23 cellular contexts compared by ENCODE assay signal in the genomic region with DNA sequence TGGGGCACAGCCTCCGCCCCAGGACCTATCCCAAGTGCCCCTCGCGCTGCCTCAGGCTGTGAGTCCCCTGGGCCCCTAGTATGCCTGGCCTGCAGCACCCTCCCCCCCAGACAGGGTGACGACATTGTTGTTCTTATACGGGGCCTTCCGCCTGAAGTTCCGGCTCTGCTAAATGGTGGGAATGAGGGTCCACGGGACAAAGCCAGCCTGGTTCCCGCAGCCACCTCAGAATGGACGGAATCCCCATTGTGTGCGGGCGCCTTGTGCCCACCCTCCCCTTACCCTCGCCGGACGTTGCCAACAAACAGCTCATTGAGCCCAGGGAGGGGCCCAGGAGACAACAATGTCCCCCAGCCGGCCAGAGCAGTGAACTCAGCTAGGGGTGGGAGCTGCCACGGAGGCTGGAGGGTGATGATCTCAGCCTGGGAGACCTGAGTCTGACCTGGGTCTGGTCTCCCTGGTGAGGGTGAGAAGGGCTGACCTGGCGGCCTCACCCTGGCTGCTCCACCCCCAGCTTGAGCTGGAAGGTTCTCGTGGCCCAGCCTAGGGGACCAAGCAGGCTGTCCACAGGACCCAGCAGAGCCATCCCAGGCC. TPM values are rescaled to one million over a fixed set of nuclear protein-coding genes. Genes with fewer than 3 reads are reported as not detected.
A peak's percentile ranks its signal among the peaks of the same experiment; 100 is the strongest.
DNase-seq lines count a peak whose midpoint lies in the region; ATAC-seq, FAIRE-seq and TF ChIP-seq lines count a peak whose summit lies in the region.
"Had no signal": no experiment of that assay in that cellular context is flagged by ENCODE, and none has a peak within 500 bp of the region (broad histone marks: within the 10 kb centered on the region; RNA-seq: fewer than 3 reads in every experiment).

No MANE protein-coding gene starts in this region.

- CTCF ChIA-PET in H1 (lab: Charles Lee; ENCODE audit: partially characterized antibody): interaction anchor here (0.6 to 24.4 kb wide), 5 partner anchors 15 to 103 kb away, joined by 4 to 619 read pairs (median 13); a partner anchor contains a TSS

- H2BK12ac ChIP-seq in H1 (ENCODE audit: low read depth, low read length): 0 out of 2 replicates have a peak overlapping the region, but pooled peaks have one; percentile 39

- DNase-seq in ELF-1 (ENCODE audit: low read depth, low spot score): peak; percentile 20
- no peak for DNase-seq in H1 (ENCODE audit: low read depth in 1 of 2, low spot score in 2 of 2)
- peak in 2 of 3 donors; percentile 50 to 64 for DNase-seq in right cardiac atrium
- DNase-seq in retina: peak; percentile 66
- no peak for DNase-seq in kidney glomerular epithelial cell (lab: John Stamatoyannopoulos, UW)
- no peak for DNase-seq in 8988T
- no peak for DNase-seq in NCI-H1048 (lab: John Stamatoyannopoulos, UW)
- DNase-seq: activated naive CD4-positive, alpha-beta T cell treated with Interleukin-2 at 50 U/mL for 16 hours; activated T-cell treated with anti-CD3 and anti-CD28 coated beads, Interleukin-2, amount 50 U/mL, for 24 hours; amniotic stem cell; foreskin fibroblast; hypothalamus; KBM-7; naive thymus-derived CD4-positive, alpha-beta T cell; NCI-H1694 treated with DMSO at 0.1 percent for 48 hours; T1000 had no signal

- intact Hi-C loops in right cardiac atrium (cut with DNase I): no loop called here

- no peak overlapping the region for H3K18ac ChIP-seq in H1 (ENCODE audit: extremely low read depth, low read length)

- H3K9me3 ChIP-seq in H1 (ENCODE audit: insufficient read depth in 2 of 2, low read depth in 1 of 2, low read length in 1 of 2) (no peaks in the 10 kb centered on the region), right cardiac atrium (ENCODE audit: control insufficient read depth, low read length) (no peaks in the 10 kb centered on the region)
- H3K9me3 ChIP-seq: pancreas, suprapubic skin had no signal

- 81% methylated on average over 19 of the region's 19 CpGs; no CpG with 5 or more reads in 1 of the 2 experiments for WGBS in H1 (ENCODE audit: extremely low coverage in 1 of 2, insufficient coverage in 1 of 2, insufficient read length in 1 of 2, insufficient replicate concordance in 2 of 2, low coverage in 1 of 2, low lambda C conversion rate in 2 of 2, missing lambda C conversion rate in 1 of 2), 2 experiments
- WGBS in right cardiac atrium: 63% methylated on average over 19 of the region's 19 CpGs

- no peak for TF ChIP-seq CTCF in H1 (IDR thresholded peaks at IDR 0.05; ENCODE audit: control extremely low read depth in 1 of 3, insufficient read depth in 1 of 3, low read depth in 1 of 3, low read length in 3 of 3)

- no peaks in the 10 kb centered on the region for H3K36me3 ChIP-seq in H1 (ENCODE audit: control insufficient read depth in 2 of 4, insufficient read depth in 4 of 4, low read length in 3 of 4)
- H3K36me3 ChIP-seq: pancreas, suprapubic skin had no signal

- no peak overlapping the region for H2BK20ac ChIP-seq in H1 (ENCODE audit: low read length)

- H4K5ac ChIP-seq in H1 (ENCODE audit: insufficient read length, low read depth, low read length): no peak overlapping the region

- no peak overlapping the region for H3K27ac ChIP-seq in H1 (ENCODE audit: low read depth, low read length)
- peak overlapping the region; percentile 11 for H3K27ac ChIP-seq in right cardiac atrium (ENCODE audit: low read length)
- H3K27ac ChIP-seq: pancreas, RWPE1, suprapubic skin had no signal

- ATAC-seq in right cardiac atrium (peak; percentile 32 to 61), HG03139 (IDR thresholded peaks at IDR 0.05; ENCODE audit: unreplicated experiment) (no peak)
- ATAC-seq: activated CD4-positive, CD25-positive, alpha-beta regulatory T cell treated with anti-CD3 and anti-CD28 coated beads, Interleukin-2, amount 50 U/mL, for 24 hours; naive thymus-derived CD4-positive, alpha-beta T cell had no signal

- H2BK5ac ChIP-seq in H1 (ENCODE audit: low read depth, low read length): 0 out of 2 replicates have a peak overlapping the region, but pooled peaks have one; percentile 16

- H2AK5ac ChIP-seq in H1 (ENCODE audit: low read depth, low read length): no peak overlapping the region

- H4K8ac ChIP-seq in H1 (ENCODE audit: extremely low read depth, insufficient read depth, low read length): peak overlapping the region; percentile 63; the same call in 1 of the 2 replicates

- no peak for TF ChIP-seq RAD21 in H1 (IDR thresholded peaks at IDR 0.05 in 1 of 2, conservative IDR thresholded peaks at IDR 0.05 in 1 of 2; ENCODE audit: low read depth in 2 of 2, low read length in 2 of 2)

- no peak overlapping the region for H3K4ac ChIP-seq in H1 (replicated peaks; ENCODE audit: insufficient read length, low read depth, low read length)

- H3K56ac ChIP-seq in H1 (replicated peaks; ENCODE audit: insufficient read length, low read depth, low read length): no peak overlapping the region

- no peak for TF ChIP-seq POLR2A in H1 (IDR thresholded peaks at IDR 0.05; ENCODE audit: control extremely low read depth in 1 of 2, low read depth in 2 of 2, low read length in 2 of 2)

- no peak overlapping the region for H3K23ac ChIP-seq in H1 (ENCODE audit: insufficient read length)

- peaks cover 9 to 47% (median 23%) of the 10 kb centered on the region in 4 experiments for H3K27me3 ChIP-seq in H1 (replicated peaks in 1 of 4; ENCODE audit: control insufficient read depth in 3 of 4, extremely low read depth in 1 of 4, insufficient read depth in 3 of 4, low read length in 3 of 4)
- H3K27me3 ChIP-seq in right cardiac atrium (ENCODE audit: control insufficient read depth, insufficient read depth): no peaks in the 10 kb centered on the region
- H3K27me3 ChIP-seq: pancreas had no signal

- H3K4me2 ChIP-seq in H1 (ENCODE audit: insufficient read depth in 1 of 2, low read depth in 2 of 2, low read length in 2 of 2): no peak overlapping the region

- no peak for FAIRE-seq in H1 (lab: Jason Lieb, UNC)
- FAIRE-seq: pancreas had no signal

- H3K4me1 ChIP-seq in H1 (replicated peaks in 1 of 4; ENCODE audit: control insufficient read depth in 3 of 4, insufficient read depth in 4 of 4, low read length in 3 of 4) (peaks cover 0 to 17% (median 4%) of the 10 kb centered on the region in 4 experiments; a peak in 2 of 7 replicates), right cardiac atrium (ENCODE audit: control insufficient read depth, insufficient read depth, low read length) (no peaks in the 10 kb centered on the region)
- H3K4me1 ChIP-seq: pancreas, suprapubic skin had no signal

- H3K79me2 ChIP-seq in H1 (ENCODE audit: control insufficient read depth in 1 of 2, insufficient read depth in 2 of 2, low read length in 2 of 2): no peaks in the 10 kb centered on the region

- peak overlapping the region; percentile 36 for H4K91ac ChIP-seq in H1 (replicated peaks; ENCODE audit: insufficient read length, low read length)

- H3K79me1 ChIP-seq in H1 (ENCODE audit: low read depth, low read length): no peaks in the 10 kb centered on the region

- H2BK15ac ChIP-seq in H1 (ENCODE audit: low read length): no peak overlapping the region

- H2AFZ ChIP-seq in H1 (ENCODE audit: low read length): no peak overlapping the region

- H3K9ac ChIP-seq in H1 (replicated peaks in 1 of 4; ENCODE audit: extremely low read depth in 1 of 4, low read depth in 3 of 4, low read length in 3 of 4): no peak overlapping the region

- H3K4me3 ChIP-seq in H1 (ENCODE audit: extremely low read depth in 1 of 4, insufficient read depth in 2 of 4, low read depth in 3 of 4, low read length in 4 of 4): no peak overlapping the region
- no peak overlapping the region for H3K4me3 ChIP-seq in right cardiac atrium (ENCODE audit: low read length)
- H3K4me3 ChIP-seq: pancreas, suprapubic skin had no signal

- POLR2A ChIA-PET in H1 (lab: Charles Lee; ENCODE audit: partially characterized antibody): interaction anchor here (0.7 to 43.8 kb wide), 6 partner anchors 9 to 365 kb away, joined by 3 to 1505 read pairs (median 4); a partner anchor contains a TSS

- H2BK120ac ChIP-seq in H1 (replicated peaks; ENCODE audit: low read depth, low read length): no peak overlapping the region

- H3K23me2 ChIP-seq in H1 (ENCODE audit: low read depth, low read length): peaks cover 4% of the 10 kb centered on the region; the same call in 1 of the 2 replicates

- no peak overlapping the region for H3K14ac ChIP-seq in H1 (ENCODE audit: insufficient read length)

- no peak for TF ChIP-seq EP300 in H1 (IDR thresholded peaks at IDR 0.05; ENCODE audit: borderline replicate concordance in 1 of 2, low read depth in 2 of 2, low read length in 2 of 2)

- peaks cover 0 to 3% of the 10 kb centered on the region in 2 experiments for H4K20me1 ChIP-seq in H1 (replicated peaks in 1 of 2; ENCODE audit: control insufficient read depth in 1 of 2, insufficient read depth in 2 of 2, low read length in 2 of 2)

RNA-seq across cellular contexts. Expression of a gene that starts 10.2 kb away (rescaled TPM):
- 0.48 and 0.60 TPM in 2 replicates for total RNA-seq in H1 (2021; fragmentation: NEBNext Ultra II Directional; extraction: Animal tissue kit (Norgen Biotek cat#: 25700))
- polyA plus RNA-seq in H1 (2011; rRNA removed) (0.22 and 0.23 TPM in 2 replicates), right cardiac atrium (7.2 TPM)
- 0.21 TPM for polyA plus RNA-seq in H1 (2011; cell fraction: cytosol; rRNA removed)
- polyA plus RNA-seq in H1 (2011; cell fraction: nucleus; rRNA removed): 1.0 TPM
- polyA plus RNA-seq in H1 (2012, experiment 1 of 2): 0.12 to 0.18 TPM (median 0.17 TPM) in 3 of 4 replicates, not detected in the other
- polyA plus RNA-seq in H1 (2012, experiment 2 of 2): 0.16 TPM
- polyA plus RNA-seq in H1 (2013, experiment 1 of 2): 0.20 TPM
- 0.20 TPM for polyA plus RNA-seq in H1 (2013, experiment 2 of 2)
- 0.27 and 0.85 TPM in 2 replicates for polyA minus RNA-seq in H1 (2011; rRNA and poly(A)+ RNA removed)
- not detected for polyA minus RNA-seq in H1 (2011; cell fraction: cytosol; rRNA and poly(A)+ RNA removed)
- 2.5 TPM for polyA minus RNA-seq in H1 (2011; cell fraction: nucleus; rRNA and poly(A)+ RNA removed)
- 10 to 100 TPM in 1 of 4 donors, 1 to 10 TPM in 3; 5.9 to 14.4 (median 7.2) TPM for total RNA-seq in right cardiac atrium
- total RNA-seq: naive thymus-derived CD4-positive, alpha-beta T cell had no signal
- polyA plus RNA-seq: CD14-positive monocyte; naive thymus-derived CD4-positive, alpha-beta T cell had no signal

RNA-seq across cellular contexts. Expression of a gene that starts 24.6 kb away (rescaled TPM):
- total RNA-seq in H1 (2021; fragmentation: NEBNext Ultra II Directional; extraction: Animal tissue kit (Norgen Biotek cat#: 25700)): 31.9 and 32.7 TPM in 2 replicates
- polyA plus RNA-seq in H1 (2011; rRNA removed): 28.9 and 32.9 TPM in 2 replicates
- 27.4 TPM for polyA plus RNA-seq in H1 (2011; cell fraction: cytosol; rRNA removed)
- polyA plus RNA-seq in H1 (2011; cell fraction: nucleus; rRNA removed): 35.6 TPM
- 19.1 to 31.3 TPM (median 29.5 TPM) in 4 replicates for polyA plus RNA-seq in H1 (2012, experiment 1 of 2)
- polyA plus RNA-seq in H1 (2012, experiment 2 of 2): 32.6 TPM
- 12.6 TPM for polyA plus RNA-seq in H1 (2013, experiment 1 of 2)
- 11.3 TPM for polyA plus RNA-seq in H1 (2013, experiment 2 of 2)
- 65.4 and 80.3 TPM in 2 replicates for polyA minus RNA-seq in H1 (2011; rRNA and poly(A)+ RNA removed)
- 39.1 TPM for polyA minus RNA-seq in H1 (2011; cell fraction: cytosol; rRNA and poly(A)+ RNA removed)
- polyA minus RNA-seq in H1 (2011; cell fraction: nucleus; rRNA and poly(A)+ RNA removed): 31.4 TPM
- total RNA-seq in right cardiac atrium: 10 to 100 TPM; 17.6 to 21.0 (median 19.4) TPM
- polyA plus RNA-seq in right cardiac atrium: 12.7 TPM

RNA-seq across cellular contexts. Expression of a gene that starts 34.4 kb away (rescaled TPM):
- 28.7 and 34.3 TPM in 2 replicates for total RNA-seq in H1 (2021; fragmentation: NEBNext Ultra II Directional; extraction: Animal tissue kit (Norgen Biotek cat#: 25700))
- 159 and 215 TPM in 2 replicates for polyA plus RNA-seq in H1 (2011; rRNA removed)
- polyA plus RNA-seq in H1 (2011; cell fraction: cytosol; rRNA removed): 112 TPM
- 104 TPM for polyA plus RNA-seq in H1 (2011; cell fraction: nucleus; rRNA removed)
- polyA plus RNA-seq in H1 (2012, experiment 1 of 2): 33.4 to 49.1 TPM (median 43.9 TPM) in 4 replicates
- polyA plus RNA-seq in H1 (2012, experiment 2 of 2): 56.2 TPM
- polyA plus RNA-seq in H1 (2013, experiment 1 of 2): 17.9 TPM
- 16.9 TPM for polyA plus RNA-seq in H1 (2013, experiment 2 of 2)
- 55.7 and 84.0 TPM in 2 replicates for polyA minus RNA-seq in H1 (2011; rRNA and poly(A)+ RNA removed)
- 89.2 TPM for polyA minus RNA-seq in H1 (2011; cell fraction: cytosol; rRNA and poly(A)+ RNA removed)
- polyA minus RNA-seq in H1 (2011; cell fraction: nucleus; rRNA and poly(A)+ RNA removed): 65.8 TPM
- 1 to 10 TPM; 1.6 to 2.0 (median 1.7) TPM for total RNA-seq in right cardiac atrium
- polyA plus RNA-seq in right cardiac atrium: 3.2 TPM
- polyA plus RNA-seq: CD14-positive monocyte had no signal

RNA-seq across cellular contexts. Expression of a gene that starts 44.9 kb away (rescaled TPM):
- total RNA-seq in H1 (2021; fragmentation: NEBNext Ultra II Directional; extraction: Animal tissue kit (Norgen Biotek cat#: 25700)): 2.4 and 2.7 TPM in 2 replicates
- polyA plus RNA-seq in H1 (2011; rRNA removed) (1.5 and 2.2 TPM in 2 replicates), right cardiac atrium (not detected)
- polyA plus RNA-seq in H1 (2011; cell fraction: cytosol; rRNA removed): 2.8 TPM
- polyA plus RNA-seq in H1 (2011; cell fraction: nucleus; rRNA removed): 2.0 TPM
- 3.6 to 3.9 TPM (median 3.7 TPM) in 4 replicates for polyA plus RNA-seq in H1 (2012, experiment 1 of 2)
- polyA plus RNA-seq in H1 (2012, experiment 2 of 2): 2.3 TPM
- 1.5 TPM for polyA plus RNA-seq in H1 (2013, experiment 1 of 2)
- 1.4 TPM for polyA plus RNA-seq in H1 (2013, experiment 2 of 2)
- 1.3 and 1.5 TPM in 2 replicates for polyA minus RNA-seq in H1 (2011; rRNA and poly(A)+ RNA removed)
- polyA minus RNA-seq in H1 (2011; cell fraction: cytosol; rRNA and poly(A)+ RNA removed): 2.4 TPM
- 2.9 TPM for polyA minus RNA-seq in H1 (2011; cell fraction: nucleus; rRNA and poly(A)+ RNA removed)
- not detected for total RNA-seq in right cardiac atrium
- total RNA-seq: mesenteric fat pad had no signal
- polyA plus RNA-seq: CD14-positive monocyte; naive thymus-derived CD4-positive, alpha-beta T cell had no signal

Comparison
In these comparisons a context has a peak if more than half of its experiments do, and no peak if none do; other contexts are left out.
1. DNase-seq: peak in ELF-1 (single experiment), right cardiac atrium (2 of 3) and retina (single experiment); none in H1 (0 of 2), kidney glomerular epithelial cell (single experiment), 8988T (single experiment) and NCI-H1048 (single experiment).